Comparison of ENCODE assay signal across 25 cellular contexts in the genomic region with DNA sequence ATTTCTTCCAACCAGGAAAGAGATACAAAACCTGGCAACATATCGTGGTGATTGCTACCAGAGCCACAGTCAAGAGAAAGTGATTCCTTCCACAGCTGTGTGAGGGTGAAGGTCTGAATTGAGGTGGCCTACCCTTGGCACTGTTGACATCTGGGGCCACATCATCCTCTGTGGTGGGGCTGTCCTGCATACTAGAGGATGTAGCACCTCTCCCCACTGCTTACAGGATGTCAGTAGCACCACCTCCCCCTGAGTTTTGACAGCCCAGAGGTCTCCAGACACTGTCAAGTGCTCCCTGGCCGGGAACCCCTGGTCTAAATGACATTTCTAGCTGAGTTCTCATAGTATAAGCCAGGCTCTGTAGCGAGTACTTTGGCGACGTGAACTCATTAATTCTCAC. TPM values are rescaled to one million over a fixed set of nuclear protein-coding genes. Genes with fewer than 3 reads are reported as not detected.
A peak's percentile ranks its signal among the peaks of the same experiment; 100 is the strongest.
DNase-seq lines count a peak whose midpoint lies in the region; ATAC-seq and TF ChIP-seq lines count a peak whose summit lies in the region.
"Had no signal": no experiment of that assay in that cellular context is flagged by ENCODE, and none has a peak within 500 bp of the region (broad histone marks: within the 10 kb centered on the region; RNA-seq: fewer than 3 reads in every experiment).

No MANE protein-coding gene starts in this region.

- peaks cover 14 to 58% of the 10 kb centered on the region in 2 donors for H3K36me3 ChIP-seq in neuronal stem cell (replicated peaks in 1 of 2; ENCODE audit: control insufficient read depth in 2 of 2, insufficient read depth in 2 of 2, low read length in 2 of 2)
- peaks cover 7% of the 10 kb centered on the region; the same call in 1 of the 2 replicates for H3K36me3 ChIP-seq in PC-9 (ENCODE audit: low read depth)
- H3K36me3 ChIP-seq: colonic mucosa had no signal

- H3K9me2 ChIP-seq in PC-9 (ENCODE audit: insufficient read depth), result no peaks in the 10 kb centered on the region

- no peaks in the 10 kb centered on the region for H3K79me2 ChIP-seq in PC-9 (ENCODE audit: low read depth)

- no peak overlapping the region for H2BK120ac ChIP-seq in neuronal stem cell (ENCODE audit: low read depth, low read length)

- H3K27me3 ChIP-seq in neuronal stem cell (ENCODE audit: control insufficient read depth in 3 of 3, insufficient read depth in 3 of 3, low read depth in 1 of 3, low read length in 3 of 3), result no peaks in the 10 kb centered on the region
- H3K27me3 ChIP-seq in PC-9 (ENCODE audit: insufficient read depth, low read depth), result no peaks in the 10 kb centered on the region
- H3K27me3 ChIP-seq: BLaER1, colonic mucosa had no signal

- H3K27ac ChIP-seq in neuronal stem cell (replicated peaks; ENCODE audit: low read length) (no peak overlapping the region), PC-9 (no peak overlapping the region)
- H3K27ac ChIP-seq: BLaER1, colonic mucosa, KMS-11, thoracic aorta had no signal

- no TSS peak for BruUV-seq in PC-9 (replicated peaks; lab: Mats Ljungman, UMichigan)

- H3K4ac ChIP-seq in neuronal stem cell (ENCODE audit: low read length), result no peak overlapping the region

- POLR2A ChIA-PET in PC-9 (lab: Charles Lee; ENCODE audit: unreplicated experiment), result no interaction called here

- H3K23ac ChIP-seq in neuronal stem cell (ENCODE audit: low read depth, low read length, poor library complexity), result no peak overlapping the region

- peaks cover 0 to 2% of the 10 kb centered on the region in 2 donors for H3K9me3 ChIP-seq in neuronal stem cell (replicated peaks in 1 of 2; ENCODE audit: control insufficient read depth in 2 of 2, insufficient read depth in 1 of 2, low read depth in 1 of 2, low read length in 2 of 2)
- H3K9me3 ChIP-seq in PC-9 (ENCODE audit: insufficient read depth, low read depth), result no peaks in the 10 kb centered on the region
- H3K9me3 ChIP-seq: BLaER1, colonic mucosa, thoracic aorta had no signal

- H4K91ac ChIP-seq in neuronal stem cell (ENCODE audit: low read depth, low read length, poor library complexity), result no peak overlapping the region

- no peaks in the 10 kb centered on the region for H3K27me3 Mint-ChIP-seq in activated T-cell treated with anti-CD3 and anti-CD28 coated beads, Interleukin-2, amount 50 U/mL, for 72 hours (ENCODE audit: low read depth)
- H3K27me3 Mint-ChIP-seq in activated naive CD8-positive, alpha-beta T cell treated with anti-CD3 and anti-CD28 coated beads for 36 hours, result no peaks in the 10 kb centered on the region

- H2AFZ ChIP-seq in neuronal stem cell (ENCODE audit: low read length), result no peak overlapping the region
- H2AFZ ChIP-seq in PC-9, result no peak overlapping the region

- H3K9ac ChIP-seq in neuronal stem cell (ENCODE audit: low read depth, low read length, poor library complexity), result peak overlapping the region; percentile 60
- H3K9ac ChIP-seq: BLaER1, KMS-11 had no signal

- no peak overlapping the region for H3K14ac ChIP-seq in neuronal stem cell (ENCODE audit: low read length)

- DNase-seq in activated T-cell treated with anti-CD3 and anti-CD28 coated beads, Interleukin-2, amount 50 U/mL, for 72 hours, result peak; percentile 25 to 56
- no peak for DNase-seq in activated T-cell treated with anti-CD3 and anti-CD28 coated beads, Interleukin-2, amount 50 U/mL, for 48 hours
- DNase-seq in D341Med (ENCODE audit: low spot score), result peak; percentile 6
- DNase-seq in activated naive CD8-positive, alpha-beta T cell treated with anti-CD3 and anti-CD28 coated beads for 36 hours, result no peak
- DNase-seq in neuronal stem cell (ENCODE audit: low spot score), result no peak
- no peak for DNase-seq in PC-9
- DNase-seq in RPMI8226, result no peak
- DNase-seq in activated CD4-positive, CD25-positive, alpha-beta regulatory T cell treated with anti-CD3 and anti-CD28 coated beads, Interleukin-2, amount 50 U/mL, for 72 hours, result no peak
- DNase-seq: activated CD4-positive, CD25-positive, alpha-beta regulatory T cell; colonic mucosa; endodermal cell; GDM1; NCI-H1930; NCI-H226; NCI-H82; retina had no signal

- no peaks in the 10 kb centered on the region for H3K4me1 ChIP-seq in neuronal stem cell (ENCODE audit: control insufficient read depth in 2 of 2, insufficient read depth in 1 of 2, low read depth in 1 of 2, low read length in 2 of 2)
- H3K4me1 ChIP-seq in PC-9 (replicated peaks; ENCODE audit: insufficient read depth), result no peaks in the 10 kb centered on the region
- H3K4me1 ChIP-seq: BLaER1, colonic mucosa had no signal

- H3K4me3 ChIP-seq in neuronal stem cell (ENCODE audit: low read length in 2 of 2) (peak overlapping the region in 1 of 2 donors; percentile 60), PC-9 (no peak overlapping the region)
- H3K4me3 ChIP-seq: BLaER1, colonic mucosa, thoracic aorta had no signal

- WGBS in neuronal stem cell (ENCODE audit: extremely low coverage in 2 of 2, insufficient read length in 2 of 2, insufficient replicate concordance in 1 of 2), 2 donors, result no CpG with 5 or more reads among the region's 5 CpGs

- no peak overlapping the region for H2BK12ac ChIP-seq in neuronal stem cell (ENCODE audit: low read length)

- H3K18ac ChIP-seq in neuronal stem cell (ENCODE audit: low read length), result no peak overlapping the region

- H3K9me3 Mint-ChIP-seq in activated T-cell treated with anti-CD3 and anti-CD28 coated beads, Interleukin-2, amount 50 U/mL, for 72 hours, result no peaks in the 10 kb centered on the region
- no peaks in the 10 kb centered on the region for H3K9me3 Mint-ChIP-seq in activated naive CD8-positive, alpha-beta T cell treated with anti-CD3 and anti-CD28 coated beads for 36 hours
- H3K9me3 Mint-ChIP-seq: brain; endodermal cell; T-helper 2 cell treated with Interferon-gamma antibody and Interleukin-4, amounts not matched to agents 5 μg/mL and 100 μg/mL, for 36 hours had no signal

- H2BK5ac ChIP-seq in neuronal stem cell (ENCODE audit: low read length), result no peak overlapping the region

- no peak for TF ChIP-seq CTCF in PC-9 (conservative IDR thresholded peaks at IDR 0.05)

- no peak overlapping the region for H4K8ac ChIP-seq in neuronal stem cell (ENCODE audit: low read depth, low read length)

- no peak overlapping the region for H3K4me2 ChIP-seq in neuronal stem cell (ENCODE audit: insufficient read depth, low read length, poor library complexity, severe bottlenecking)
- no peak overlapping the region for H3K4me2 ChIP-seq in PC-9
- H3K4me2 ChIP-seq: BLaER1, KMS-11 had no signal

- H3K79me1 ChIP-seq in neuronal stem cell (ENCODE audit: low read depth, low read length), result no peaks in the 10 kb centered on the region

- H2BK15ac ChIP-seq in neuronal stem cell (ENCODE audit: low read length), result no peak overlapping the region

- peaks cover 8 to 19% of the 10 kb centered on the region in 2 donors for H3K36me3 Mint-ChIP-seq in activated T-cell treated with anti-CD3 and anti-CD28 coated beads, Interleukin-2, amount 50 U/mL, for 72 hours (ENCODE audit: insufficient read depth in 2 of 2)
- H3K36me3 Mint-ChIP-seq in activated naive CD8-positive, alpha-beta T cell treated with anti-CD3 and anti-CD28 coated beads for 36 hours, result peaks cover 8% of the 10 kb centered on the region

- peaks cover 14% of the 10 kb centered on the region; the same call in 1 of the 2 replicates for H3F3A ChIP-seq in PC-9 (ENCODE audit: insufficient read depth, low read depth)

- no peaks in the 10 kb centered on the region for H3K4me1 Mint-ChIP-seq in activated T-cell treated with anti-CD3 and anti-CD28 coated beads, Interleukin-2, amount 50 U/mL, for 72 hours (ENCODE audit: low read depth)
- peaks cover 2% of the 10 kb centered on the region for H3K4me1 Mint-ChIP-seq in activated naive CD8-positive, alpha-beta T cell treated with anti-CD3 and anti-CD28 coated beads for 36 hours
- H3K4me1 Mint-ChIP-seq: brain, endodermal cell had no signal

- H3K4me3 Mint-ChIP-seq in activated T-cell treated with anti-CD3 and anti-CD28 coated beads, Interleukin-2, amount 50 U/mL, for 72 hours, result no peak overlapping the region
- no peak overlapping the region for H3K4me3 Mint-ChIP-seq in activated naive CD8-positive, alpha-beta T cell treated with anti-CD3 and anti-CD28 coated beads for 36 hours
- H3K4me3 Mint-ChIP-seq: brain; endodermal cell; T-helper 2 cell treated with Interferon-gamma antibody and Interleukin-4, amounts not matched to agents 5 μg/mL and 100 μg/mL, for 36 hours had no signal

- H2AK5ac ChIP-seq in neuronal stem cell (ENCODE audit: low read depth, low read length), result no peak overlapping the region

- intact Hi-C loops in PC-9 (cut with micrococcal nuclease; ENCODE audit: unreplicated experiment), result no loop called here

- no peak overlapping the region for H3K27ac Mint-ChIP-seq in activated T-cell treated with anti-CD3 and anti-CD28 coated beads, Interleukin-2, amount 50 U/mL, for 72 hours
- peak overlapping the region; percentile 52 for H3K27ac Mint-ChIP-seq in activated naive CD8-positive, alpha-beta T cell treated with anti-CD3 and anti-CD28 coated beads for 36 hours
- H3K27ac Mint-ChIP-seq: brain; endodermal cell; T-helper 2 cell treated with Interferon-gamma antibody and Interleukin-4, amounts not matched to agents 5 μg/mL and 100 μg/mL, for 36 hours had no signal

- no peaks in the 10 kb centered on the region for H4K20me1 ChIP-seq in PC-9 (ENCODE audit: insufficient read depth)
- H4K20me1 ChIP-seq: BLaER1 had no signal

- ATAC-seq in activated T-cell treated with anti-CD3 and anti-CD28 coated beads, Interleukin-2, amount 50 U/mL, for 72 hours (replicated peaks in 1 of 2), result peak; percentile 93 to 100
- ATAC-seq: HCT116 had no signal

- CTCF ChIA-PET in PC-9 (lab: Charles Lee), result no interaction called here

RNA-seq across cellular contexts. Expression of gene PTGER1, which starts 15.5 kb away (rescaled TPM):
- under 1 TPM; 0.38 to 0.39 TPM for total RNA-seq in activated T-cell treated with anti-CD3 and anti-CD28 coated beads, Interleukin-2, amount 50 U/mL, for 72 hours
- total RNA-seq in activated naive CD8-positive, alpha-beta T cell treated with anti-CD3 and anti-CD28 coated beads for 36 hours, result under 1 TPM; 0.25 to 0.40 TPM
- polyA plus RNA-seq in neuronal stem cell (2013, experiment 1 of 2), result 0.26 TPM
- 0.29 TPM for polyA plus RNA-seq in neuronal stem cell (2013, experiment 2 of 2)
- 1.4 TPM in 2 replicates for total RNA-seq in PC-9 (2021)
- total RNA-seq: HT-29, mononuclear cell, omental fat pad had no signal

RNA-seq across cellular contexts. Expression of gene PKN1, which starts 26.6 kb away (rescaled TPM):
- total RNA-seq in activated T-cell treated with anti-CD3 and anti-CD28 coated beads, Interleukin-2, amount 50 U/mL, for 72 hours, result 100 to 1,000 TPM; 239 to 278 TPM
- total RNA-seq in activated naive CD8-positive, alpha-beta T cell treated with anti-CD3 and anti-CD28 coated beads for 36 hours, result 100 to 1,000 TPM; 168 to 169 TPM
- polyA plus RNA-seq in neuronal stem cell (2013, experiment 1 of 2), result 70.0 TPM
- polyA plus RNA-seq in neuronal stem cell (2013, experiment 2 of 2), result 68.8 TPM
- total RNA-seq in PC-9 (2021), result 257 and 417 TPM in 2 replicates

RNA-seq across cellular contexts. Expression of gene GIPC1, which starts 36.2 kb away (rescaled TPM):
- total RNA-seq in activated T-cell treated with anti-CD3 and anti-CD28 coated beads, Interleukin-2, amount 50 U/mL, for 72 hours, result 10 to 100 TPM; 24.1 to 28.6 TPM
- total RNA-seq in activated naive CD8-positive, alpha-beta T cell treated with anti-CD3 and anti-CD28 coated beads for 36 hours, result 10 to 100 TPM; 22.5 to 24.8 TPM
- 47.5 TPM for polyA plus RNA-seq in neuronal stem cell (2013, experiment 1 of 2)
- polyA plus RNA-seq in neuronal stem cell (2013, experiment 2 of 2), result 45.1 TPM
- 205 and 259 TPM in 2 replicates for total RNA-seq in PC-9 (2021)

RNA-seq across cellular contexts. Expression of gene DDX39A, which starts 40.6 kb away (rescaled TPM):
- total RNA-seq in activated T-cell treated with anti-CD3 and anti-CD28 coated beads, Interleukin-2, amount 50 U/mL, for 72 hours, result 100 to 1,000 TPM; 225 to 236 TPM
- 100 to 1,000 TPM; 300 to 306 TPM for total RNA-seq in activated naive CD8-positive, alpha-beta T cell treated with anti-CD3 and anti-CD28 coated beads for 36 hours
- 75.6 TPM for polyA plus RNA-seq in neuronal stem cell (2013, experiment 1 of 2)
- 76.2 TPM for polyA plus RNA-seq in neuronal stem cell (2013, experiment 2 of 2)
- total RNA-seq in PC-9 (2021), result 66.5 and 67.4 TPM in 2 replicates

RNA-seq across cellular contexts. Expression of gene DNAJB1, which starts 58.5 kb away (rescaled TPM):
- total RNA-seq in activated T-cell treated with anti-CD3 and anti-CD28 coated beads, Interleukin-2, amount 50 U/mL, for 72 hours, result 10 to 100 TPM; 62.5 to 64.1 TPM
- total RNA-seq in activated naive CD8-positive, alpha-beta T cell treated with anti-CD3 and anti-CD28 coated beads for 36 hours, result 10 to 100 TPM; 45.0 to 45.7 TPM
- 49.6 TPM for polyA plus RNA-seq in neuronal stem cell (2013, experiment 1 of 2)
- polyA plus RNA-seq in neuronal stem cell (2013, experiment 2 of 2), result 49.2 TPM
- 159 and 199 TPM in 2 replicates for total RNA-seq in PC-9 (2021)

Comparison
In these comparisons a context has a peak if more than half of its experiments do, and no peak if none do; other contexts are left out.
1. DNase-seq: peak in activated T-cell treated with anti-CD3 and anti-CD28 coated beads, Interleukin-2, amount 50 U/mL, for 72 hours (2 of 2) and D341Med (single experiment); none in activated T-cell treated with anti-CD3 and anti-CD28 coated beads, Interleukin-2, amount 50 U/mL, for 48 hours (0 of 2), activated naive CD8-positive, alpha-beta T cell treated with anti-CD3 and anti-CD28 coated beads for 36 hours (single experiment), neuronal stem cell (single experiment), PC-9 (0 of 2), RPMI8226 (single experiment) and activated CD4-positive, CD25-positive, alpha-beta regulatory T cell treated with anti-CD3 and anti-CD28 coated beads, Interleukin-2, amount 50 U/mL, for 72 hours (single experiment).